ENCODE assay signal across 8 cellular contexts in genomic region chr13:26222523-26223046, GRCh38. TPM values are rescaled to one million over a fixed set of nuclear protein-coding genes. Genes with fewer than 3 reads are reported as not detected.
DNase-seq lines count a peak whose midpoint lies in the region; ATAC-seq and TF ChIP-seq lines count a peak whose summit lies in the region.

No MANE protein-coding gene starts in this region.

- CTCF ChIA-PET in activated B cell treated with CpG ODN at 0.5 μM for 24 hours (lab: Charles Lee), result interaction anchor here (3.8 kb wide), 1 partner anchor 38 kb away, joined by 26 read pairs; no protein-coding TSS in a partner anchor

- H3K27ac Mint-ChIP-seq in activated T-cell treated with anti-CD3 and anti-CD28 coated beads, Interleukin-2, amount 50 U/mL, for 72 hours, result peak overlapping the region; percentile 98
- peak overlapping the region; percentile 100 for H3K27ac Mint-ChIP-seq in activated B cell treated with CpG ODN at 0.5 μM for 24 hours

- peak overlapping the region; percentile 97 to 99 (median 98) for H3K9ac ChIP-seq in skeletal muscle tissue (ENCODE audit: low read depth in 1 of 3, low read length in 3 of 3)

- intact Hi-C loops in activated B cell treated with CpG ODN at 0.5 μM for 24 hours (cut with micrococcal nuclease), result loop anchor here (1.0 kb wide), 2 partner anchors 32 to 36 kb away; partner anchors contain the start of gene CDK8
- intact Hi-C loops in left cardiac atrium (cut with DNase I), result no loop called here

- peaks cover 13 to 21% of the 10 kb centered on the region in 2 donors for H3K36me3 Mint-ChIP-seq in activated T-cell treated with anti-CD3 and anti-CD28 coated beads, Interleukin-2, amount 50 U/mL, for 72 hours (ENCODE audit: insufficient read depth in 2 of 2)
- peaks cover 31% of the 10 kb centered on the region for H3K36me3 Mint-ChIP-seq in activated B cell treated with CpG ODN at 0.5 μM for 24 hours (ENCODE audit: low read depth)

- H3K4me1 Mint-ChIP-seq in activated T-cell treated with anti-CD3 and anti-CD28 coated beads, Interleukin-2, amount 50 U/mL, for 72 hours (ENCODE audit: low read depth), result peaks cover 31% of the 10 kb centered on the region
- H3K4me1 Mint-ChIP-seq in activated B cell treated with CpG ODN at 0.5 μM for 24 hours, result peaks cover 36% of the 10 kb centered on the region

- H3K27ac ChIP-seq in skeletal muscle tissue (ENCODE audit: low read depth, low read length), result peak overlapping the region; percentile 94

- POLR2A ChIA-PET in activated B cell treated with CpG ODN at 0.5 μM for 24 hours (lab: Charles Lee), result interaction anchor here (0.5 to 6.2 kb wide), 8 partner anchors 11 to 1151 kb away, joined by 3 to 125 read pairs (median 4); partner anchors contain the start of gene CDK8

- peaks cover 14 to 19% (median 15%) of the 10 kb centered on the region in 3 donors for H3K36me3 ChIP-seq in skeletal muscle tissue (ENCODE audit: control insufficient read depth in 3 of 3, insufficient read depth in 3 of 3, low read length in 3 of 3)

- no peaks in the 10 kb centered on the region for H3K9me3 ChIP-seq in skeletal muscle tissue (ENCODE audit: control insufficient read depth in 3 of 3, low read length in 3 of 3)

- DNase-seq in activated T-cell treated with anti-CD3 and anti-CD28 coated beads, Interleukin-2, amount 50 U/mL, for 72 hours, result no peak
- no peak for DNase-seq in activated T-cell treated with anti-CD3 and anti-CD28 coated beads, Interleukin-2, amount 50 U/mL, for 1 hour
- DNase-seq in activated B cell treated with CpG ODN at 0.5 μM for 24 hours (no peak), left cardiac atrium (no peak), NK-92 (lab: John Stamatoyannopoulos, UW; ENCODE audit: unreplicated experiment) (no peak), AG08395 (ENCODE audit: low spot score) (no peak)

- H3K9me3 Mint-ChIP-seq in activated T-cell treated with anti-CD3 and anti-CD28 coated beads, Interleukin-2, amount 50 U/mL, for 72 hours, result peaks cover 0 to 2% of the 10 kb centered on the region in 2 donors
- no peaks in the 10 kb centered on the region for H3K9me3 Mint-ChIP-seq in activated B cell treated with CpG ODN at 0.5 μM for 24 hours

- no peaks in the 10 kb centered on the region for H3K27me3 Mint-ChIP-seq in activated T-cell treated with anti-CD3 and anti-CD28 coated beads, Interleukin-2, amount 50 U/mL, for 72 hours (ENCODE audit: low read depth)
- H3K27me3 Mint-ChIP-seq in activated B cell treated with CpG ODN at 0.5 μM for 24 hours, result peaks cover 7% of the 10 kb centered on the region

- no peak for TF ChIP-seq CTCF in activated B cell treated with CpG ODN at 0.5 μM for 24 hours (IDR thresholded peaks at IDR 0.05)

- peaks cover 12 to 19% (median 14%) of the 10 kb centered on the region in 3 donors for H3K4me1 ChIP-seq in skeletal muscle tissue (ENCODE audit: control insufficient read depth in 3 of 3, insufficient read depth in 3 of 3, low read length in 3 of 3)

- ATAC-seq in activated T-cell treated with anti-CD3 and anti-CD28 coated beads, Interleukin-2, amount 50 U/mL, for 72 hours (replicated peaks in 1 of 2), result peak; percentile 60 to 61
- ATAC-seq in HG03097 (IDR thresholded peaks at IDR 0.05; ENCODE audit: low FRiP score, unreplicated experiment), result peak; percentile 30
- no peak for ATAC-seq in activated B cell treated with CpG ODN at 0.5 μM for 24 hours (ENCODE audit: low read depth)
- ATAC-seq in left cardiac atrium, result peak; percentile 73 to 79

- H3K4me3 ChIP-seq in skeletal muscle tissue (ENCODE audit: low read length in 3 of 3), result peak overlapping the region; percentile 96 to 98 (median 96)

- no peaks in the 10 kb centered on the region for H3K27me3 ChIP-seq in skeletal muscle tissue (ENCODE audit: control insufficient read depth in 3 of 3, insufficient read depth in 3 of 3, low read length in 3 of 3)

- H3K4me3 Mint-ChIP-seq in activated T-cell treated with anti-CD3 and anti-CD28 coated beads, Interleukin-2, amount 50 U/mL, for 72 hours, result peak overlapping the region; percentile 94 to 100
- peak overlapping the region; percentile 100 for H3K4me3 Mint-ChIP-seq in activated B cell treated with CpG ODN at 0.5 μM for 24 hours

RNA-seq across cellular contexts. Expression of gene RNF6, which starts 0.5 kb away (rescaled TPM):
- 10 to 100 TPM; 46.3 to 47.0 TPM for total RNA-seq in activated T-cell treated with anti-CD3 and anti-CD28 coated beads, Interleukin-2, amount 50 U/mL, for 72 hours
- total RNA-seq in activated B cell treated with CpG ODN at 0.5 μM for 24 hours (47.5 and 48.3 TPM in 2 replicates), left cardiac atrium (10 to 100 TPM; 20.5 to 28.0 TPM), skeletal muscle tissue (14.1 TPM)

RNA-seq across cellular contexts. Expression of gene CDK8, which starts 31.3 kb away (rescaled TPM):
- 10 to 100 TPM; 21.3 to 25.1 TPM for total RNA-seq in activated T-cell treated with anti-CD3 and anti-CD28 coated beads, Interleukin-2, amount 50 U/mL, for 72 hours
- total RNA-seq in activated B cell treated with CpG ODN at 0.5 μM for 24 hours (10.9 and 12.8 TPM in 2 replicates), left cardiac atrium (10 to 100 TPM in 1 of 2 donors, 1 to 10 TPM in 1; 9.2 to 10.5 TPM), skeletal muscle tissue (17.7 TPM)
